In the genomic region with DNA sequence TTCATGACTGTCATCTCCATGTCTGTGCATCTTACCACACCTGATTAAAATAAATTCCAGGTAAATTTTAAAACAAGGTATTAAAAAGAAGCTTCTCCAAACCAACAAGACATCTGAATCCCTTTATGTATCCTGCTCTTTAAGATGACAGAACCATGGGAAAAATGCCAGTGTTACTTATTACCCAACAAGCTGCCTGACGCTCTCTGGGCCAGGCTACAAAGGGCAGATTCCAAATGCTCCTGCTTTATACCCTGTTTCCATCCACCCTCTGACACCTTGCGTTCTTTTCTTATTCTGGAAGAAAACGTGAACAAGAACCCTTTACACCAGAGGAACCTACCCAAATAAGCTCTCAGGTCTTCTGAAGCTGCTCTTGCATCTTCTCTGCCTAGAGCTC, we compare ENCODE assay signal across 1 cellular context.
TF ChIP-seq lines count a peak whose summit lies in the region.

No MANE protein-coding gene starts in this region.

TF ChIP-seq in HepG2, 621 proteins besides CTCF, POLR2A, EP300 and RAD21 (continued from another document):
- TF ChIP-seq ZBTB43 (CRISPR knock-in tag; conservative IDR thresholded peaks at IDR 0.05), result no peak
- TF ChIP-seq MAX (IDR thresholded peaks at IDR 0.05), result no peak
- no peak for TF ChIP-seq ZBTB37 (CRISPR knock-in tag; IDR thresholded peaks at IDR 0.05)
- no peak for TF ChIP-seq EEA1 (CRISPR knock-in tag; IDR thresholded peaks at IDR 0.05; ENCODE audit: borderline replicate concordance)
- no peak for TF ChIP-seq ZNF605 (CRISPR knock-in tag; IDR thresholded peaks at IDR 0.05)
- no peak for TF ChIP-seq PLSCR1 (CRISPR knock-in tag; IDR thresholded peaks at IDR 0.05; ENCODE audit: borderline replicate concordance)
- TF ChIP-seq NFYC (CRISPR knock-in tag; IDR thresholded peaks at IDR 0.05), result no peak
- no peak for TF ChIP-seq ZNF510 (CRISPR knock-in tag; IDR thresholded peaks at IDR 0.05; ENCODE audit: low read depth)
- TF ChIP-seq PAWR (CRISPR knock-in tag; IDR thresholded peaks at IDR 0.05; ENCODE audit: borderline replicate concordance), result no peak
- TF ChIP-seq, protein P1, sequence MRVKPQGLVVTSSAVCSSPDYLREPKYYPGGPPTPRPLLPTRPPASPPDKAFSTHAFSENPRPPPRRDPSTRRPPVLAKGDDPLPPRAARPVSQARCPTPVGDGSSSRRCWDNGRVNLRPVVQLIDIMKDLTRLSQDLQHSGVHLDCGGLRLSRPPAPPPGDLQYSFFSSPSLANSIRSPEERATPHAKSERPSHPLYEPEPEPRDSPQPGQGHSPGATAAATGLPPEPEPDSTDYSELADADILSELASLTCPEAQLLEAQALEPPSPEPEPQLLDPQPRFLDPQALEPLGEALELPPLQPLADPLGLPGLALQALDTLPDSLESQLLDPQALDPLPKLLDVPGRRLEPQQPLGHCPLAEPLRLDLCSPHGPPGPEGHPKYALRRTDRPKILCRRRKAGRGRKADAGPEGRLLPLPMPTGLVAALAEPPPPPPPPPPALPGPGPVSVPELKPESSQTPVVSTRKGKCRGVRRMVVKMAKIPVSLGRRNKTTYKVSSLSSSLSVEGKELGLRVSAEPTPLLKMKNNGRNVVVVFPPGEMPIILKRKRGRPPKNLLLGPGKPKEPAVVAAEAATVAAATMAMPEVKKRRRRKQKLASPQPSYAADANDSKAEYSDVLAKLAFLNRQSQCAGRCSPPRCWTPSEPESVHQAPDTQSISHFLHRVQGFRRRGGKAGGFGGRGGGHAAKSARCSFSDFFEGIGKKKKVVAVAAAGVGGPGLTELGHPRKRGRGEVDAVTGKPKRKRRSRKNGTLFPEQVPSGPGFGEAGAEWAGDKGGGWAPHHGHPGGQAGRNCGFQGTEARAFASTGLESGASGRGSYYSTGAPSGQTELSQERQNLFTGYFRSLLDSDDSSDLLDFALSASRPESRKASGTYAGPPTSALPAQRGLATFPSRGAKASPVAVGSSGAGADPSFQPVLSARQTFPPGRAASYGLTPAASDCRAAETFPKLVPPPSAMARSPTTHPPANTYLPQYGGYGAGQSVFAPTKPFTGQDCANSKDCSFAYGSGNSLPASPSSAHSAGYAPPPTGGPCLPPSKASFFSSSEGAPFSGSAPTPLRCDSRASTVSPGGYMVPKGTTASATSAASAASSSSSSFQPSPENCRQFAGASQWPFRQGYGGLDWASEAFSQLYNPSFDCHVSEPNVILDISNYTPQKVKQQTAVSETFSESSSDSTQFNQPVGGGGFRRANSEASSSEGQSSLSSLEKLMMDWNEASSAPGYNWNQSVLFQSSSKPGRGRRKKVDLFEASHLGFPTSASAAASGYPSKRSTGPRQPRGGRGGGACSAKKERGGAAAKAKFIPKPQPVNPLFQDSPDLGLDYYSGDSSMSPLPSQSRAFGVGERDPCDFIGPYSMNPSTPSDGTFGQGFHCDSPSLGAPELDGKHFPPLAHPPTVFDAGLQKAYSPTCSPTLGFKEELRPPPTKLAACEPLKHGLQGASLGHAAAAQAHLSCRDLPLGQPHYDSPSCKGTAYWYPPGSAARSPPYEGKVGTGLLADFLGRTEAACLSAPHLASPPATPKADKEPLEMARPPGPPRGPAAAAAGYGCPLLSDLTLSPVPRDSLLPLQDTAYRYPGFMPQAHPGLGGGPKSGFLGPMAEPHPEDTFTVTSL (CRISPR knock-in tag; IDR thresholded peaks at IDR 0.05; ENCODE audit: borderline replicate concordance), result no peak
- TF ChIP-seq FOXK1 (CRISPR knock-in tag; IDR thresholded peaks at IDR 0.05; ENCODE audit: borderline replicate concordance, low read depth), result no peak
- TF ChIP-seq SALL2 (CRISPR knock-in tag; IDR thresholded peaks at IDR 0.05), result no peak
